ENCODE assay signal across 1 cellular context in the genomic region with DNA sequence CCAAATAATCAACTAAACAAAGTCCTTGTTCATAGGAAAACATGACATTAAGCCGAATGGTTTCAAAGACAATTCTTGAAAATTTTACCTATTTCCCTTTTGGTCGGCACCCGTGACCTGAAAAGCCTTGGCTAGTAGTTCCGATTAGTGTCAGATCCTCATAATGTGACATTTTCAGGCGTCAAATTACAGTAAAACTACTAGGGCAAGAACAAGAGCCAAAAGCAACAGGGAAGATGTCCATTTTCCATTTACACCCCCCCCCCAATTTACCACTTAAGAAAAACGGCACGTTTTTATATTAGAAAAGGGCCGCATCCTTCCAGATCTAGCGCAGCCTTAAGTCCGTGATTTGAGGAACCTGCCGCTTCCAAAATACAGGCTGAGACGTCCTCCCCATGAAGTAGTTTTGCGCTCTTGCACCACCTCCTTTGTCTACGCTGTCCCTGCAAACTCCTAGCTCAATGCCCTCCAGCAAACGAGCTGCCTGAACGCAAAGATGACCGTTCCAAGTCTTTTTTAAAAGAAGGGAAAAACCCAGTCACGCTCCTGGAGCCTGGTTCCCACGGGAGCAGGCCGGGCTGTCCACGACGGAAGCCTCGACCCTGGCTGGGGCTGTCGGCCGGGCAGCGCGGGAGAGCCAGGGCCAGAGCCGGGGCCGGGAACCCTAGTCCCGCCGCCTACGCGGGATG.
TF ChIP-seq lines count a peak whose summit lies in the region.

No MANE protein-coding gene starts in this region.

TF ChIP-seq in HepG2, 621 proteins besides CTCF, POLR2A, EP300 and RAD21 (continued from another document and continues in another):
- TF ChIP-seq, protein P1, sequence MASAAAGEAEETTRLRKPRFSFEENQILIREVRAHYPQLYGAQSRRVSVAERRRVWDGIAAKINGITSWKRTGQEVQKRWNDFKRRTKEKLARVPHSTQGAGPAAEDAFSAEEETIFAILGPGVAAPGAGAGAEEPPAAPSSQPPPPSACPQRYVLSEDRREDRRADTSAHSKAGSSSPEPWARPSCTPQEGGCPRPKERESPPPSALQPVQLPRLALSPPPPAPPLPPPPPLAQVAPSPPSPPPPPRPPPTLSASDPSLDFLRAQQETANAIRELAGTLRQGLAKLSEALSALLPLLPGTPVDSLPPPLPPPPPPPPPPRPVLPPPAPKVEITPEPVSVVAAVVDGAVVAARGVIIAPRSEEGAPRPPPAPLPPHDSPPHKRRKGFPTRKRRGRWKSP (CRISPR knock-in tag; IDR thresholded peaks at IDR 0.05), result peak; percentile 52
- TF ChIP-seq, protein P2, sequence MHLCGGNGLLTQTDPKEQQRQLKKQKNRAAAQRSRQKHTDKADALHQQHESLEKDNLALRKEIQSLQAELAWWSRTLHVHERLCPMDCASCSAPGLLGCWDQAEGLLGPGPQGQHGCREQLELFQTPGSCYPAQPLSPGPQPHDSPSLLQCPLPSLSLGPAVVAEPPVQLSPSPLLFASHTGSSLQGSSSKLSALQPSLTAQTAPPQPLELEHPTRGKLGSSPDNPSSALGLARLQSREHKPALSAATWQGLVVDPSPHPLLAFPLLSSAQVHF (CRISPR knock-in tag; IDR thresholded peaks at IDR 0.05), result no peak
- TF ChIP-seq, protein P3, sequence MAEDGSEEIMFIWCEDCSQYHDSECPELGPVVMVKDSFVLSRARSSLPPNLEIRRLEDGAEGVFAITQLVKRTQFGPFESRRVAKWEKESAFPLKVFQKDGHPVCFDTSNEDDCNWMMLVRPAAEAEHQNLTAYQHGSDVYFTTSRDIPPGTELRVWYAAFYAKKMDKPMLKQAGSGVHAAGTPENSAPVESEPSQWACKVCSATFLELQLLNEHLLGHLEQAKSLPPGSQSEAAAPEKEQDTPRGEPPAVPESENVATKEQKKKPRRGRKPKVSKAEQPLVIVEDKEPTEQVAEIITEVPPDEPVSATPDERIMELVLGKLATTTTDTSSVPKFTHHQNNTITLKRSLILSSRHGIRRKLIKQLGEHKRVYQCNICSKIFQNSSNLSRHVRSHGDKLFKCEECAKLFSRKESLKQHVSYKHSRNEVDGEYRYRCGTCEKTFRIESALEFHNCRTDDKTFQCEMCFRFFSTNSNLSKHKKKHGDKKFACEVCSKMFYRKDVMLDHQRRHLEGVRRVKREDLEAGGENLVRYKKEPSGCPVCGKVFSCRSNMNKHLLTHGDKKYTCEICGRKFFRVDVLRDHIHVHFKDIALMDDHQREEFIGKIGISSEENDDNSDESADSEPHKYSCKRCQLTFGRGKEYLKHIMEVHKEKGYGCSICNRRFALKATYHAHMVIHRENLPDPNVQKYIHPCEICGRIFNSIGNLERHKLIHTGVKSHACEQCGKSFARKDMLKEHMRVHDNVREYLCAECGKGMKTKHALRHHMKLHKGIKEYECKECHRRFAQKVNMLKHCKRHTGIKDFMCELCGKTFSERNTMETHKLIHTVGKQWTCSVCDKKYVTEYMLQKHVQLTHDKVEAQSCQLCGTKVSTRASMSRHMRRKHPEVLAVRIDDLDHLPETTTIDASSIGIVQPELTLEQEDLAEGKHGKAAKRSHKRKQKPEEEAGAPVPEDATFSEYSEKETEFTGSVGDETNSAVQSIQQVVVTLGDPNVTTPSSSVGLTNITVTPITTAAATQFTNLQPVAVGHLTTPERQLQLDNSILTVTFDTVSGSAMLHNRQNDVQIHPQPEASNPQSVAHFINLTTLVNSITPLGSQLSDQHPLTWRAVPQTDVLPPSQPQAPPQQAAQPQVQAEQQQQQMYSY (CRISPR knock-in tag; IDR thresholded peaks at IDR 0.05), result no peak
- TF ChIP-seq ETV6 (CRISPR knock-in tag; conservative IDR thresholded peaks at IDR 0.05) (no peak), SALL1 (CRISPR knock-in tag; IDR thresholded peaks at IDR 0.05) (peak; percentile 39; the same call in 1 of the 2 replicates), RBAK (CRISPR knock-in tag; IDR thresholded peaks at IDR 0.05) (no peak), ZNF768 (CRISPR knock-in tag; IDR thresholded peaks at IDR 0.05) (peak; percentile 58; the same call in 1 of the 2 replicates), ZSCAN25 (CRISPR knock-in tag; IDR thresholded peaks at IDR 0.05) (peak; percentile 43; the same call in 1 of the 2 replicates), KMT2A (CRISPR knock-in tag; IDR thresholded peaks at IDR 0.05) (peak; percentile 12; the same call in 1 of the 2 replicates), IKZF1 (IDR thresholded peaks at IDR 0.05) (no peak), ZNF564 (CRISPR knock-in tag; IDR thresholded peaks at IDR 0.05) (no peak), ARID2 (CRISPR knock-in tag; IDR thresholded peaks at IDR 0.05; ENCODE audit: borderline replicate concordance) (peak; percentile 74; the same call in 1 of the 2 replicates), RNF2 (conservative IDR thresholded peaks at IDR 0.05; ENCODE audit: low read depth) (peak; percentile 61; the same call in 1 of the 2 replicates), SRY (CRISPR knock-in tag; IDR thresholded peaks at IDR 0.05) (no peak), ZNF446 (CRISPR knock-in tag; IDR thresholded peaks at IDR 0.05) (0 out of 2 replicates have a peak, but pooled peaks have one; percentile 42), HNRNPLL (IDR thresholded peaks at IDR 0.05; ENCODE audit: low read depth, low read length, poor library complexity, severe bottlenecking) (peak; percentile 52), ATF7 (IDR thresholded peaks at IDR 0.05) (no peak), ATF7 (CRISPR knock-in tag; IDR thresholded peaks at IDR 0.05) (no peak), ZNF558 (CRISPR knock-in tag; IDR thresholded peaks at IDR 0.05; ENCODE audit: borderline replicate concordance) (0 out of 2 replicates have a peak, but pooled peaks have one; percentile 47), NFKB2 (CRISPR knock-in tag; IDR thresholded peaks at IDR 0.05; ENCODE audit: borderline replicate concordance) (peak; percentile 14; the same call in 1 of the 2 replicates), ZNF205 (CRISPR knock-in tag; IDR thresholded peaks at IDR 0.05) (no peak), REL (CRISPR knock-in tag; conservative IDR thresholded peaks at IDR 0.05) (no peak), ZNF333 (CRISPR knock-in tag; IDR thresholded peaks at IDR 0.05; ENCODE audit: borderline replicate concordance) (0 out of 2 replicates have a peak, but pooled peaks have one; percentile 42), ZFP82 (CRISPR knock-in tag; IDR thresholded peaks at IDR 0.05; ENCODE audit: borderline replicate concordance) (no peak), SAP130 (CRISPR knock-in tag; IDR thresholded peaks at IDR 0.05; ENCODE audit: low read depth) (peak; percentile 32), ZNF891 (CRISPR knock-in tag; IDR thresholded peaks at IDR 0.05) (0 out of 2 replicates have a peak, but pooled peaks have one; percentile 40), TARDBP (CRISPR knock-in tag; IDR thresholded peaks at IDR 0.05) (0 out of 2 replicates have a peak, but pooled peaks have one; percentile 16), HIVEP1 (CRISPR knock-in tag; IDR thresholded peaks at IDR 0.05) (peak; percentile 38; the same call in 1 of the 2 replicates)
- TF ChIP-seq, protein P4, sequence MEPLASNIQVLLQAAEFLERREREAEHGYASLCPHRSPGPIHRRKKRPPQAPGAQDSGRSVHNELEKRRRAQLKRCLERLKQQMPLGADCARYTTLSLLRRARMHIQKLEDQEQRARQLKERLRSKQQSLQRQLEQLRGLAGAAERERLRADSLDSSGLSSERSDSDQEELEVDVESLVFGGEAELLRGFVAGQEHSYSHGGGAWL (CRISPR knock-in tag; IDR thresholded peaks at IDR 0.05), result peak; percentile 34; the same call in 1 of the 2 replicates
- TF ChIP-seq, protein P5, sequence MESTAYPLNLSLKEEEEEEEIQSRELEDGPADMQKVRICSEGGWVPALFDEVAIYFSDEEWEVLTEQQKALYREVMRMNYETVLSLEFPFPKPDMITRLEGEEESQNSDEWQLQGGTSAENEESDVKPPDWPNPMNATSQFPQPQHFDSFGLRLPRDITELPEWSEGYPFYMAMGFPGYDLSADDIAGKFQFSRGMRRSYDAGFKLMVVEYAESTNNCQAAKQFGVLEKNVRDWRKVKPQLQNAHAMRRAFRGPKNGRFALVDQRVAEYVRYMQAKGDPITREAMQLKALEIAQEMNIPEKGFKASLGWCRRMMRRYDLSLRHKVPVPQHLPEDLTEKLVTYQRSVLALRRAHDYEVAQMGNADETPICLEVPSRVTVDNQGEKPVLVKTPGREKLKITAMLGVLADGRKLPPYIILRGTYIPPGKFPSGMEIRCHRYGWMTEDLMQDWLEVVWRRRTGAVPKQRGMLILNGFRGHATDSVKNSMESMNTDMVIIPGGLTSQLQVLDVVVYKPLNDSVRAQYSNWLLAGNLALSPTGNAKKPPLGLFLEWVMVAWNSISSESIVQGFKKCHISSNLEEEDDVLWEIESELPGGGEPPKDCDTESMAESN (CRISPR knock-in tag; conservative IDR thresholded peaks at IDR 0.05), result peak; percentile 61; the same call in 1 of the 2 replicates
- TF ChIP-seq, protein P6, sequence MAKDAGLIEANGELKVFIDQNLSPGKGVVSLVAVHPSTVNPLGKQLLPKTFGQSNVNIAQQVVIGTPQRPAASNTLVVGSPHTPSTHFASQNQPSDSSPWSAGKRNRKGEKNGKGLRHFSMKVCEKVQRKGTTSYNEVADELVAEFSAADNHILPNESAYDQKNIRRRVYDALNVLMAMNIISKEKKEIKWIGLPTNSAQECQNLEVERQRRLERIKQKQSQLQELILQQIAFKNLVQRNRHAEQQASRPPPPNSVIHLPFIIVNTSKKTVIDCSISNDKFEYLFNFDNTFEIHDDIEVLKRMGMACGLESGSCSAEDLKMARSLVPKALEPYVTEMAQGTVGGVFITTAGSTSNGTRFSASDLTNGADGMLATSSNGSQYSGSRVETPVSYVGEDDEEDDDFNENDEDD (CRISPR knock-in tag; IDR thresholded peaks at IDR 0.05; ENCODE audit: borderline replicate concordance), result 0 out of 2 replicates have a peak, but pooled peaks have one; percentile 12
- TF ChIP-seq, protein P7, sequence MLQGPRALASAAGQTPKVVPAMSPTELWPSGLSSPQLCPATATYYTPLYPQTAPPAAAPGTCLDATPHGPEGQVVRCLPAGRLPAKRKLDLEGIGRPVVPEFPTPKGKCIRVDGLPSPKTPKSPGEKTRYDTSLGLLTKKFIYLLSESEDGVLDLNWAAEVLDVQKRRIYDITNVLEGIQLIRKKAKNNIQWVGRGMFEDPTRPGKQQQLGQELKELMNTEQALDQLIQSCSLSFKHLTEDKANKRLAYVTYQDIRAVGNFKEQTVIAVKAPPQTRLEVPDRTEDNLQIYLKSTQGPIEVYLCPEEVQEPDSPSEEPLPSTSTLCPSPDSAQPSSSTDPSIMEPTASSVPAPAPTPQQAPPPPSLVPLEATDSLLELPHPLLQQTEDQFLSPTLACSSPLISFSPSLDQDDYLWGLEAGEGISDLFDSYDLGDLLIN (CRISPR knock-in tag; IDR thresholded peaks at IDR 0.05; ENCODE audit: borderline replicate concordance), result no peak
- TF ChIP-seq, protein P8, sequence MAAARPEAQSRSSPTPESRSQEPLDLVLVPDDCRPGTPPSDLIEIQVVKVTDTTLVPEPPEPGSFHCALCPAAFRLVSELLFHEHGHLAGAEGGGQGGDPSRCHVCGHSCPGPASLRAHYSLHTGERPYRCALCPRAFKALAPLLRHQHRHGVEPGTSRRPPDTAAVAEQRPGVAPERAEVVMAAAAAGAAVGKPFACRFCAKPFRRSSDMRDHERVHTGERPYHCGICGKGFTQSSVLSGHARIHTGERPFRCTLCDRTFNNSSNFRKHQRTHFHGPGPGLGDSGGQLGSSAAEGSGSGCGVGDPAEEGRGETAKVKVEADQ (CRISPR knock-in tag; IDR thresholded peaks at IDR 0.05; ENCODE audit: borderline replicate concordance), result peak; percentile 7; the same call in 1 of the 2 replicates
- TF ChIP-seq, protein P9, sequence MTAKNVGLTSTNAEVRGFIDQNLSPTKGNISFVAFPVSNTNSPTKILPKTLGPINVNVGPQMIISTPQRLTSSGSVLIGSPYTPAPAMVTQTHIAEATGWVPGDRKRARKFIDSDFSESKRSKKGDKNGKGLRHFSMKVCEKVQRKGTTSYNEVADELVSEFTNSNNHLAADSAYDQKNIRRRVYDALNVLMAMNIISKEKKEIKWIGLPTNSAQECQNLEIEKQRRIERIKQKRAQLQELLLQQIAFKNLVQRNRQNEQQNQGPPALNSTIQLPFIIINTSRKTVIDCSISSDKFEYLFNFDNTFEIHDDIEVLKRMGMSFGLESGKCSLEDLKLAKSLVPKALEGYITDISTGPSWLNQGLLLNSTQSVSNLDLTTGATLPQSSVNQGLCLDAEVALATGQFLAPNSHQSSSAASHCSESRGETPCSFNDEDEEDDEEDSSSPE (CRISPR knock-in tag; IDR thresholded peaks at IDR 0.05), result peak; percentile 66
- TF ChIP-seq, protein P10, sequence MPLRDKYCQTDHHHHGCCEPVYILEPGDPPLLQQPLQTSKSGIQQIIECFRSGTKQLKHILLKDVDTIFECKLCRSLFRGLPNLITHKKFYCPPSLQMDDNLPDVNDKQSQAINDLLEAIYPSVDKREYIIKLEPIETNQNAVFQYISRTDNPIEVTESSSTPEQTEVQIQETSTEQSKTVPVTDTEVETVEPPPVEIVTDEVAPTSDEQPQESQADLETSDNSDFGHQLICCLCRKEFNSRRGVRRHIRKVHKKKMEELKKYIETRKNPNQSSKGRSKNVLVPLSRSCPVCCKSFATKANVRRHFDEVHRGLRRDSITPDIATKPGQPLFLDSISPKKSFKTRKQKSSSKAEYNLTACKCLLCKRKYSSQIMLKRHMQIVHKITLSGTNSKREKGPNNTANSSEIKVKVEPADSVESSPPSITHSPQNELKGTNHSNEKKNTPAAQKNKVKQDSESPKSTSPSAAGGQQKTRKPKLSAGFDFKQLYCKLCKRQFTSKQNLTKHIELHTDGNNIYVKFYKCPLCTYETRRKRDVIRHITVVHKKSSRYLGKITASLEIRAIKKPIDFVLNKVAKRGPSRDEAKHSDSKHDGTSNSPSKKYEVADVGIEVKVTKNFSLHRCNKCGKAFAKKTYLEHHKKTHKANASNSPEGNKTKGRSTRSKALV (CRISPR knock-in tag; IDR thresholded peaks at IDR 0.05), result no peak; the same call in 1 of the 2 replicates
- TF ChIP-seq, protein P11, sequence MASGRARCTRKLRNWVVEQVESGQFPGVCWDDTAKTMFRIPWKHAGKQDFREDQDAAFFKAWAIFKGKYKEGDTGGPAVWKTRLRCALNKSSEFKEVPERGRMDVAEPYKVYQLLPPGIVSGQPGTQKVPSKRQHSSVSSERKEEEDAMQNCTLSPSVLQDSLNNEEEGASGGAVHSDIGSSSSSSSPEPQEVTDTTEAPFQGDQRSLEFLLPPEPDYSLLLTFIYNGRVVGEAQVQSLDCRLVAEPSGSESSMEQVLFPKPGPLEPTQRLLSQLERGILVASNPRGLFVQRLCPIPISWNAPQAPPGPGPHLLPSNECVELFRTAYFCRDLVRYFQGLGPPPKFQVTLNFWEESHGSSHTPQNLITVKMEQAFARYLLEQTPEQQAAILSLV (CRISPR knock-in tag; IDR thresholded peaks at IDR 0.05; ENCODE audit: borderline replicate concordance), result no peak
- TF ChIP-seq, protein P12, sequence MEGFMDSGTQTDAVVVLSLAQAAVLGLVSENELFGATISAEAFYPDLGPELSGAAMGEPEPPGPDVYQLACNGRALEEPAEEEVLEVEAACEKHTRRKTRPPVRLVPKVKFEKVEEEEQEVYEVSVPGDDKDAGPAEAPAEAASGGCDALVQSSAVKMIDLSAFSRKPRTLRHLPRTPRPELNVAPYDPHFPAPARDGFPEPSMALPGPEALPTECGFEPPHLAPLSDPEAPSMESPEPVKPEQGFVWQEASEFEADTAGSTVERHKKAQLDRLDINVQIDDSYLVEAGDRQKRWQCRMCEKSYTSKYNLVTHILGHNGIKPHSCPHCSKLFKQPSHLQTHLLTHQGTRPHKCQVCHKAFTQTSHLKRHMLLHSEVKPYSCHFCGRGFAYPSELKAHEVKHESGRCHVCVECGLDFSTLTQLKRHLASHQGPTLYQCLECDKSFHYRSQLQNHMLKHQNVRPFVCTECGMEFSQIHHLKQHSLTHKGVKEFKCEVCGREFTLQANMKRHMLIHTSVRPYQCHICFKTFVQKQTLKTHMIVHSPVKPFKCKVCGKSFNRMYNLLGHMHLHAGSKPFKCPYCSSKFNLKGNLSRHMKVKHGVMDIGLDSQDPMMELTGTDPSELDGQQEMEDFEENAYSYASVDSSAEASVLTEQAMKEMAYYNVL (CRISPR knock-in tag; IDR thresholded peaks at IDR 0.05; ENCODE audit: borderline replicate concordance), result no peak
- TF ChIP-seq, protein P13, sequence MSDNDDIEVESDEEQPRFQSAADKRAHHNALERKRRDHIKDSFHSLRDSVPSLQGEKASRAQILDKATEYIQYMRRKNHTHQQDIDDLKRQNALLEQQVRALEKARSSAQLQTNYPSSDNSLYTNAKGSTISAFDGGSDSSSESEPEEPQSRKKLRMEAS (IDR thresholded peaks at IDR 0.05), result peak; percentile 61; the same call in 1 of the 2 replicates
